14 cellular contexts compared by ENCODE assay signal in genomic region chr20:49823152-49823847, GRCh38. TPM values are rescaled to one million over a fixed set of nuclear protein-coding genes. Genes with fewer than 3 reads are reported as not detected.
DNase-seq lines count a peak whose midpoint lies in the region; ATAC-seq and TF ChIP-seq lines count a peak whose summit lies in the region.
"Had no signal": no experiment of that assay in that cellular context is flagged by ENCODE, and none has a peak within 500 bp of the region (broad histone marks: within the 10 kb centered on the region; RNA-seq: fewer than 3 reads in every experiment).

No MANE protein-coding gene starts in this region.

- TF ChIP-seq CTCF in SU-DHL-6 (IDR thresholded peaks at IDR 0.05; ENCODE audit: insufficient read depth, low read length, poor library complexity, severe bottlenecking), result no peak
- no peak for TF ChIP-seq CTCF in spleen (IDR thresholded peaks at IDR 0.05 in 8 of 11, conservative IDR thresholded peaks at IDR 0.05 in 3 of 11)
- no peak for TF ChIP-seq CTCF in tibial nerve (IDR thresholded peaks at IDR 0.05)
- TF ChIP-seq CTCF in breast epithelium (IDR thresholded peaks at IDR 0.05), result no peak

- H3K79me2 ChIP-seq in SU-DHL-6 (ENCODE audit: insufficient read depth, low read length), result peaks cover 28% of the 10 kb centered on the region

- H3K4me2 ChIP-seq in SU-DHL-6 (ENCODE audit: low read depth, low read length, poor library complexity, severe bottlenecking), result peak overlapping the region; percentile 40

- no peaks in the 10 kb centered on the region for H4K20me1 ChIP-seq in SU-DHL-6 (ENCODE audit: low read depth, low read length)

- WGBS in spleen, 5 donors, result 17 to 39% (median 34%) methylated on average over 2 of the region's 2 CpGs
- WGBS in tibial nerve, 2 donors, result 74 to 79% methylated on average over 2 of the region's 2 CpGs

- H3K4me1 ChIP-seq in spleen (peaks cover 27 to 76% (median 38%) of the 10 kb centered on the region in 6 donors), tibial nerve (peaks cover 0 to 18% (median 6%) of the 10 kb centered on the region in 4 donors), breast epithelium (no peaks in the 10 kb centered on the region)

- DNase-seq in DMS53 (lab: John Stamatoyannopoulos, UW) (peak; percentile 53), DMS53 treated with DMSO at 0.1 percent for 48 hours (lab: John Stamatoyannopoulos, UW; ENCODE audit: unreplicated experiment) (no peak), spleen (no peak), tibial nerve (ENCODE audit: low spot score in 2 of 2) (no peak), foreskin melanocyte (no peak), breast epithelium (ENCODE audit: low spot score in 2 of 2) (no peak)
- DNase-seq: H9, mesenchymal stem cell, NCI-H1417 treated with DMSO at 0.1 percent for 48 hours, SHP77 treated with DMSO at 0.1 percent for 48 hours had no signal

- H3K4me3 ChIP-seq in SU-DHL-6 (ENCODE audit: insufficient read depth, low read length, poor library complexity, severe bottlenecking) (no peak overlapping the region), spleen (no peak overlapping the region), tibial nerve (no peak overlapping the region), breast epithelium (no peak overlapping the region)
- H3K4me3 ChIP-seq: cardiac muscle cell had no signal

- H2AFZ ChIP-seq in SU-DHL-6 (ENCODE audit: low read depth, low read length, severe bottlenecking), result no peak overlapping the region

- intact Hi-C loops in spleen (cut with DNase I; ENCODE audit: low total_unique reads), result no loop called here
- intact Hi-C loops in breast epithelium (cut with DNase I; ENCODE audit: low total_unique reads), result no loop called here

- TF ChIP-seq POLR2A in spleen (IDR thresholded peaks at IDR 0.05) (no peak), tibial nerve (IDR thresholded peaks at IDR 0.05) (no peak), breast epithelium (IDR thresholded peaks at IDR 0.05) (no peak)

- H3K27me3 ChIP-seq in SU-DHL-6 (ENCODE audit: low read length) (no peaks in the 10 kb centered on the region), spleen (replicated peaks in 1 of 7) (no peaks in the 10 kb centered on the region), tibial nerve (no peaks in the 10 kb centered on the region), breast epithelium (no peaks in the 10 kb centered on the region)
- H3K27me3 ChIP-seq: cardiac muscle cell had no signal

- H3K36me3 ChIP-seq in SU-DHL-6 (ENCODE audit: low read length) (peaks cover 35% of the 10 kb centered on the region), spleen (peaks cover 0 to 91% (median 46%) of the 10 kb centered on the region in 6 donors), tibial nerve (peaks cover 0 to 64% (median 2%) of the 10 kb centered on the region in 3 donors), breast epithelium (peaks cover 12% of the 10 kb centered on the region)

- no peaks in the 10 kb centered on the region for H3K9me3 ChIP-seq in SU-DHL-6 (ENCODE audit: insufficient read depth, low read length)
- no peaks in the 10 kb centered on the region for H3K9me3 ChIP-seq in spleen
- H3K9me3 ChIP-seq in tibial nerve, result no peaks in the 10 kb centered on the region
- no peaks in the 10 kb centered on the region for H3K9me3 ChIP-seq in breast epithelium

- H3F3A ChIP-seq in SU-DHL-6 (ENCODE audit: insufficient read depth), result peaks cover 37% of the 10 kb centered on the region

- H3K9me2 ChIP-seq in SU-DHL-6 (replicated peaks; ENCODE audit: insufficient read depth, low read length), result no peaks in the 10 kb centered on the region

- ATAC-seq in esophagus mucosa, result peak; percentile 35

- H3K27ac ChIP-seq in SU-DHL-6 (ENCODE audit: low read depth, low read length) (peak overlapping the region; percentile 89), spleen (peak overlapping the region; percentile 42 to 81 (median 60)), tibial nerve (no peak overlapping the region), breast epithelium (no peak overlapping the region)
- H3K27ac ChIP-seq: 22Rv1, cardiac muscle cell had no signal

- H3K9ac ChIP-seq in SU-DHL-6 (ENCODE audit: low read length), result peak overlapping the region; percentile 33

- no peak for TF ChIP-seq EP300 in tibial nerve (IDR thresholded peaks at IDR 0.05)

RNA-seq across cellular contexts. Expression of gene SLC9A8, which starts 10.7 kb away (rescaled TPM):
- total RNA-seq in esophagus mucosa, result 12.0 TPM
- total RNA-seq in spleen, result 10 to 100 TPM; 15.9 to 35.3 (median 28.6) TPM
- polyA plus RNA-seq in spleen, result 10 to 100 TPM in 1 of 3 donors, 1 to 10 TPM in 2; 4.6 to 11.9 (median 8.9) TPM
- total RNA-seq in tibial nerve, result 10 to 100 TPM in 3 of 4 donors, 1 to 10 TPM in 1; 8.2 to 17.3 (median 12.1) TPM
- 10 to 100 TPM; 11.8 to 13.5 (median 13.3) TPM for total RNA-seq in breast epithelium

Comparison
In these comparisons a context has a peak if more than half of its experiments do, and no peak if none do; other contexts are left out.
1. H3K27ac ChIP-seq: peak in SU-DHL-6 (single experiment) and spleen (8 of 8); none in tibial nerve (0 of 4) and breast epithelium (0 of 2).